12 cellular contexts compared by ENCODE assay signal in genomic region chr12:42039146-42039545, GRCh38.
DNase-seq lines count a peak whose midpoint lies in the region; ATAC-seq, FAIRE-seq and TF ChIP-seq lines count a peak whose summit lies in the region.
"Had no signal": no experiment of that assay in that cellular context is flagged by ENCODE, and none has a peak within 500 bp of the region (broad histone marks: within the 10 kb centered on the region; RNA-seq: fewer than 3 reads in every experiment).

No MANE protein-coding gene starts in this region.

- DNase-seq in Daoy (ENCODE audit: low read depth) (peak; percentile 17), astrocyte of the cerebellum (ENCODE audit: low read depth) (peak; percentile 49), keratinocyte (ENCODE audit: low read depth, low spot score) (no peak)
- DNase-seq in activated CD4-positive, alpha-beta T cell treated with anti-CD3 and anti-CD28 coated beads, Interleukin-2, amount 50 U/mL, for 48 hours, result no peak
- no peak for DNase-seq in activated CD4-positive, alpha-beta T cell treated with anti-CD3 and anti-CD28 coated beads, Interleukin-2, amount 50 U/mL, for 1 hour
- DNase-seq: activated T-cell treated with anti-CD3 and anti-CD28 coated beads, Interleukin-2, amount 50 U/mL, for 72 hours; left ventricle myocardium inferior had no signal

- H3K27me3 ChIP-seq in keratinocyte (ENCODE audit: control insufficient read depth, extremely low read depth, insufficient read depth, low read length), result no peaks in the 10 kb centered on the region
- H3K27me3 ChIP-seq: neutrophil had no signal

- FAIRE-seq in keratinocyte (lab: Jason Lieb, UNC), result peak; percentile 5

- ATAC-seq in HG03039 (IDR thresholded peaks at IDR 0.05; ENCODE audit: unreplicated experiment) (no peak), GM21526 (IDR thresholded peaks at IDR 0.05; ENCODE audit: low FRiP score, unreplicated experiment) (no peak)
- ATAC-seq: activated T-cell treated with anti-CD3 and anti-CD28 coated beads, Interleukin-2, amount 50 U/mL, for 72 hours had no signal

- H3K4me2 ChIP-seq in keratinocyte (ENCODE audit: control insufficient read depth, extremely low read depth, insufficient read depth, low read depth, low read length), result no peak overlapping the region

- TF ChIP-seq RAD21 in Ishikawa (IDR thresholded peaks at IDR 0.05; ENCODE audit: low read depth), result peak; percentile 36

- dilution Hi-C loops in keratinocyte (cut with MboI; ENCODE audit: extremely low pct_ligation_motif_present, low sequenced_read_pairs), result no loop called here

- H3K79me2 ChIP-seq in keratinocyte (ENCODE audit: control insufficient read depth, insufficient read depth, low read length), result no peaks in the 10 kb centered on the region

- H3K4me1 ChIP-seq in keratinocyte (ENCODE audit: control insufficient read depth, extremely low read depth, insufficient read depth, low read length), result no peaks in the 10 kb centered on the region
- H3K4me1 ChIP-seq: left ventricle myocardium inferior had no signal

- H3K4me3 ChIP-seq in astrocyte of the cerebellum (ENCODE audit: low read depth, low read length), result no peak overlapping the region
- H3K4me3 ChIP-seq in keratinocyte (ENCODE audit: control insufficient read depth in 2 of 3, extremely low read depth in 1 of 3, insufficient read depth in 2 of 3, low read depth in 1 of 3, low read length in 3 of 3), result no peak overlapping the region
- H3K4me3 ChIP-seq: left ventricle myocardium inferior had no signal

- TF ChIP-seq CTCF in astrocyte of the cerebellum (IDR thresholded peaks at IDR 0.05; ENCODE audit: low read depth, low read length, missing control alignments), result no peak
- peak in 1 of 3 experiments; percentile 29 for TF ChIP-seq CTCF in keratinocyte (optimal IDR thresholded peaks at IDR 0.05 in 1 of 3, IDR thresholded peaks at IDR 0.05 in 1 of 3, conservative IDR thresholded peaks at IDR 0.05 in 1 of 3; ENCODE audit: extremely low read depth in 1 of 3, insufficient read depth in 2 of 3, low read length in 3 of 3)

- no peak overlapping the region for H3K27ac ChIP-seq in keratinocyte (ENCODE audit: control insufficient read depth, insufficient read depth, low read length)
- H3K27ac ChIP-seq: C4-2B, left ventricle myocardium inferior, neutrophil had no signal

- in situ Hi-C loops in astrocyte of the cerebellum (cut with HindIII; ENCODE audit: low sequenced_read_pairs), result no loop called here

- H3K9ac ChIP-seq in keratinocyte (ENCODE audit: control insufficient read depth, extremely low read depth, insufficient read depth, low read length), result no peak overlapping the region

- no peaks in the 10 kb centered on the region for H3K9me1 ChIP-seq in keratinocyte (ENCODE audit: control insufficient read depth, extremely low read depth, insufficient read depth, low read length)

- H3K9me3 ChIP-seq in keratinocyte (ENCODE audit: control insufficient read depth, low read depth, low read length), result no peaks in the 10 kb centered on the region
- H3K9me3 ChIP-seq: neutrophil had no signal

- TF ChIP-seq EP300 in Ishikawa (IDR thresholded peaks at IDR 0.05; ENCODE audit: borderline replicate concordance), result no peak

- H2AFZ ChIP-seq in keratinocyte (ENCODE audit: control insufficient read depth, low read length), result no peak overlapping the region

- H3K36me3 ChIP-seq in keratinocyte (ENCODE audit: control insufficient read depth in 2 of 2, extremely low read depth in 1 of 2, insufficient read depth in 2 of 2, low read length in 2 of 2), result no peaks in the 10 kb centered on the region
- H3K36me3 ChIP-seq: left ventricle myocardium inferior, neutrophil had no signal

- H4K20me1 ChIP-seq in keratinocyte (ENCODE audit: control insufficient read depth, extremely low read depth, insufficient read depth, low read length), result no peaks in the 10 kb centered on the region

TF ChIP-seq in Ishikawa, 13 proteins besides CTCF, POLR2A, EP300 and RAD21:
- no peak for TF ChIP-seq NFIC (IDR thresholded peaks at IDR 0.05)
- no peak for TF ChIP-seq CREB1 (IDR thresholded peaks at IDR 0.05; ENCODE audit: low read depth)
TF ChIP-seq in Ishikawa: peak in this region for 0.

Comparison
In these comparisons a context has a peak if more than half of its experiments do, and no peak if none do; other contexts are left out.
1. DNase-seq: peak in Daoy (single experiment) and astrocyte of the cerebellum (single experiment); none in keratinocyte (single experiment), activated CD4-positive, alpha-beta T cell treated with anti-CD3 and anti-CD28 coated beads, Interleukin-2, amount 50 U/mL, for 48 hours (0 of 2) and activated CD4-positive, alpha-beta T cell treated with anti-CD3 and anti-CD28 coated beads, Interleukin-2, amount 50 U/mL, for 1 hour (single experiment).